Comparison of ENCODE assay signal across 25 cellular contexts in genomic region chr14:36302823-36303222, GRCh38.
"Had no signal": no experiment of that assay in that cellular context is flagged by ENCODE, and none has a peak within 500 bp of the region (broad histone marks: within the 10 kb centered on the region; RNA-seq: fewer than 3 reads in every experiment).

No MANE protein-coding gene starts in this region.

- FAIRE-seq: endothelial cell of umbilical vein, TTC549 had no signal

- H3K27me3 ChIP-seq: breast epithelium, gastroesophageal sphincter, hepatocyte, vagina had no signal

- H2AFZ ChIP-seq: hepatocyte had no signal

- H3K4me1 ChIP-seq: breast epithelium, gastroesophageal sphincter, vagina had no signal

- H3K4me3 ChIP-seq: breast epithelium, gastroesophageal sphincter, hepatocyte, thoracic aorta, vagina had no signal

- H3K9me3 ChIP-seq: breast epithelium, gastroesophageal sphincter, thoracic aorta, vagina had no signal

- H3K4me2 ChIP-seq: hepatocyte had no signal

- H3K4me3 Mint-ChIP-seq: activated CD4-positive, alpha-beta memory T cell treated with anti-CD3 and anti-CD28 coated beads for 36 hours; activated CD4-positive, alpha-beta T cell treated with anti-CD3 and anti-CD28 coated beads, Interleukin-2, amount 10 ng/mL, durations not matched to agents 24 days and 14 days; activated T-cell treated with anti-CD3 and anti-CD28 coated beads, Interleukin-2, amount 50 U/mL, for 4 hours; activated T-helper 17 cell treated with anti-CD3 and anti-CD28 coated beads, Interleukin-2, amount 50 U/mL, for 72 hours; nephron; T-helper 1 cell treated with Interleukin-12 subunit alpha and Interleukin-12 subunit beta and Interleukin-4 antibody, amounts not matched to agents 30 μg/mL and 1 μg/mL, for 36 hours; type B pancreatic cell had no signal

- H3K27me3 Mint-ChIP-seq: activated CD4-positive, alpha-beta memory T cell treated with anti-CD3 and anti-CD28 coated beads for 36 hours; activated CD4-positive, alpha-beta T cell treated with anti-CD3 and anti-CD28 coated beads, Interleukin-2, amount 10 ng/mL, durations not matched to agents 24 days and 14 days; activated T-helper 17 cell treated with anti-CD3 and anti-CD28 coated beads, Interleukin-2, amount 50 U/mL, for 72 hours; type B pancreatic cell had no signal

- H3K4me1 Mint-ChIP-seq: activated CD4-positive, alpha-beta T cell treated with anti-CD3 and anti-CD28 coated beads, Interleukin-2, amount 10 ng/mL, durations not matched to agents 24 days and 14 days; nephron had no signal

- H3K27ac Mint-ChIP-seq: activated CD4-positive, alpha-beta memory T cell treated with anti-CD3 and anti-CD28 coated beads for 36 hours; activated CD4-positive, alpha-beta T cell treated with anti-CD3 and anti-CD28 coated beads, Interleukin-2, amount 10 ng/mL, durations not matched to agents 24 days and 14 days; activated T-helper 17 cell treated with anti-CD3 and anti-CD28 coated beads, Interleukin-2, amount 50 U/mL, for 72 hours; nephron; T-helper 1 cell treated with Interleukin-12 subunit alpha and Interleukin-12 subunit beta and Interleukin-4 antibody, amounts not matched to agents 30 μg/mL and 1 μg/mL, for 36 hours; type B pancreatic cell had no signal

- H3K9me3 Mint-ChIP-seq: activated CD4-positive, alpha-beta memory T cell treated with anti-CD3 and anti-CD28 coated beads for 36 hours; activated CD4-positive, alpha-beta T cell treated with anti-CD3 and anti-CD28 coated beads, Interleukin-2, amount 10 ng/mL, durations not matched to agents 24 days and 14 days; activated T-cell treated with anti-CD3 and anti-CD28 coated beads, Interleukin-2, amount 50 U/mL, for 4 hours; activated T-helper 17 cell treated with anti-CD3 and anti-CD28 coated beads, Interleukin-2, amount 50 U/mL, for 72 hours; nephron; T-helper 1 cell treated with Interleukin-12 subunit alpha and Interleukin-12 subunit beta and Interleukin-4 antibody, amounts not matched to agents 30 μg/mL and 1 μg/mL, for 36 hours; type B pancreatic cell had no signal

- H3K79me2 ChIP-seq: hepatocyte had no signal

- ATAC-seq: activated CD4-positive, CD25-positive, alpha-beta regulatory T cell treated with anti-CD3 and anti-CD28 coated beads, Interleukin-2, amount 50 U/mL, for 24 hours; activated T-cell treated with anti-CD3 and anti-CD28 coated beads, Interleukin-2, amount 50 U/mL, for 4 hours; activated T-helper 17 cell treated with anti-CD3 and anti-CD28 coated beads, Interleukin-2, amount 50 U/mL, for 72 hours; gastroesophageal sphincter; right cardiac atrium had no signal

- DNase-seq: activated CD4-positive, alpha-beta memory T cell treated with anti-CD3 and anti-CD28 coated beads for 36 hours; activated CD4-positive, alpha-beta T cell treated with anti-CD3 and anti-CD28 coated beads, Interleukin-2, amount 10 ng/mL, durations not matched to agents 24 days and 14 days; activated CD8-positive, alpha-beta memory T cell treated with anti-CD3 and anti-CD28 coated beads, Interleukin-2, amount 50 U/mL, for 4 hours; activated gamma-delta T cell treated with Interleukin-2 at 50 U/mL for 16 hours; activated naive CD4-positive, alpha-beta T cell treated with anti-CD3 and anti-CD28 coated beads, Interleukin-2, amount 50 U/mL, for 16 hours; activated T-cell treated with anti-CD3 and anti-CD28 coated beads, Interleukin-2, amount 50 U/mL, for 4 hours; central memory CD4-positive, alpha-beta T cell; islet precursor cell; mesenchymal stem cell; right cardiac atrium; stimulated activated naive CD4-positive, alpha-beta T cell treated with Interleukin-2 at 50 U/mL for 16 hours; T-helper 9 cell; WERI-Rb-1 had no signal

- H3K27ac ChIP-seq: breast epithelium, gastroesophageal sphincter, hepatocyte, thoracic aorta, vagina, WERI-Rb-1 had no signal
